ENCODE assay signal across 9 cellular contexts in the genomic region with DNA sequence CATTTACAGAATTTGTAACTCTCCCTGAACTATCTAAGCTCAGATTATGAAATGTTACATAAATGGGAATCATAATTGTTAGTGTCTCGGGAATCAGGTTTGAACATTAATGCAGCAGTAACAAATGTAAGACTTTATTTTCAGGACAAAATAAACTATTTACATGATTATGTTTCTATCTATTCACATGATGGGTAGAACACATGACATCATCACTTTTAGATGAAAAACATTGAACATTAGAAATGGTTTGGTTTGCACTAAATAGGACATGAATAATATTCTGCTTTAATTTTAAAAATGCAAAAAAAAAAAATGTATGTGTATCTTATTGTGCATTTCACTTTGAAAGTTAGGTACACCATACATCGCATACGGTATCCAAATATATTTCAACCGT.
"Had no signal": no experiment of that assay in that cellular context is flagged by ENCODE, and none has a peak within 500 bp of the region (broad histone marks: within the 10 kb centered on the region; RNA-seq: fewer than 3 reads in every experiment).

No MANE protein-coding gene starts in this region.

- H3K9me3 ChIP-seq: HAP-1 had no signal

- H3K36me3 Mint-ChIP-seq: IgD-negative memory B cell had no signal

- H3K27me3 Mint-ChIP-seq: IgD-negative memory B cell had no signal

- H3K9ac ChIP-seq: GM23248 had no signal

- FAIRE-seq: HTR-8/SVneo had no signal

- H3K27ac ChIP-seq: GM23248 had no signal

- H3K4me3 ChIP-seq: GM23248, HAP-1 had no signal

- DNase-seq: GM23248, GOT3, H7, Kasumi-1, KG1 had no signal

- H3K4me3 Mint-ChIP-seq: IgD-negative memory B cell had no signal

- H2AFZ ChIP-seq: GM23248 had no signal

- H3K9me3 Mint-ChIP-seq: IgD-negative memory B cell had no signal

- H3K36me3 ChIP-seq: HAP-1 had no signal

- H3K27ac Mint-ChIP-seq: IgD-negative memory B cell had no signal

- ATAC-seq: HCT116 had no signal

- H3K4me1 Mint-ChIP-seq: IgD-negative memory B cell had no signal
